8 cellular contexts compared by ENCODE assay signal in genomic region chr10:79611193-79611976, GRCh38. TPM values are rescaled to one million over a fixed set of nuclear protein-coding genes. Genes with fewer than 3 reads are reported as not detected.
DNase-seq lines count a peak whose midpoint lies in the region.
"Not testable (repeated sequence)": the region's sequence is repeated elsewhere in the genome, so short reads cannot be mapped to it uniquely, and the experiment has no call there.
"Had no signal": no experiment of that assay in that cellular context is flagged by ENCODE, and none has a peak within 500 bp of the region (broad histone marks: within the 10 kb centered on the region; RNA-seq: fewer than 3 reads in every experiment).

No MANE protein-coding gene starts in this region.

- not testable (repeated sequence) for H2BK12ac ChIP-seq in neuronal stem cell (ENCODE audit: low read length)

- not testable (repeated sequence) for H3K4me1 ChIP-seq in endocrine pancreas (ENCODE audit: control insufficient read depth, insufficient read depth, low read length); neuronal stem cell (ENCODE audit: control insufficient read depth in 2 of 2, insufficient read depth in 1 of 2, low read depth in 1 of 2, low read length in 2 of 2)

- H3K4me3 ChIP-seq in endocrine pancreas (ENCODE audit: control insufficient read depth, insufficient read depth, low read length); neuronal stem cell (ENCODE audit: low read length in 2 of 2): not testable (repeated sequence)

- H3K27me3 ChIP-seq in endocrine pancreas (ENCODE audit: control insufficient read depth, insufficient read depth, low read length); neuronal stem cell (ENCODE audit: control insufficient read depth in 3 of 3, insufficient read depth in 3 of 3, low read depth in 1 of 3, low read length in 3 of 3): not testable (repeated sequence)

- H2AFZ ChIP-seq in neuronal stem cell (ENCODE audit: low read length): not testable (repeated sequence)

- H2BK120ac ChIP-seq in neuronal stem cell (ENCODE audit: low read depth, low read length): not testable (repeated sequence)

- H2AK5ac ChIP-seq in neuronal stem cell (ENCODE audit: low read depth, low read length): peak overlapping the region; percentile 58

- H4K8ac ChIP-seq in neuronal stem cell (ENCODE audit: low read depth, low read length): not testable (repeated sequence)

- not testable (repeated sequence) for H2BK5ac ChIP-seq in neuronal stem cell (ENCODE audit: low read length)

- H3K4ac ChIP-seq in neuronal stem cell (ENCODE audit: low read length): not testable (repeated sequence)

- not testable (repeated sequence) for H3K14ac ChIP-seq in neuronal stem cell (ENCODE audit: low read length)

- not testable (repeated sequence) for H3K27ac ChIP-seq in neuronal stem cell (replicated peaks; ENCODE audit: low read length)

- no CpG with 5 or more reads among the region's 18 CpGs for whole genome bisulfite sequencing in neuronal stem cell (ENCODE audit: extremely low coverage in 2 of 2, insufficient read length in 2 of 2, insufficient replicate concordance in 1 of 2), 2 donors

- peak overlapping the region; percentile 25 for H3K9ac ChIP-seq in endocrine pancreas (ENCODE audit: control insufficient read depth, insufficient read depth, low read length)
- H3K9ac ChIP-seq in neuronal stem cell (ENCODE audit: low read depth, low read length, poor library complexity): not testable (repeated sequence)

- H3K4me2 ChIP-seq in neuronal stem cell (ENCODE audit: insufficient read depth, low read length, poor library complexity, severe bottlenecking): not testable (repeated sequence)

- H3K36me3 ChIP-seq in endocrine pancreas (ENCODE audit: control insufficient read depth, insufficient read depth, low read length); neuronal stem cell (replicated peaks in 1 of 2; ENCODE audit: control insufficient read depth in 2 of 2, insufficient read depth in 2 of 2, low read length in 2 of 2): not testable (repeated sequence)

- not testable (repeated sequence) for H3K18ac ChIP-seq in neuronal stem cell (ENCODE audit: low read length)

- DNase-seq in DMS 273 (lab: John Stamatoyannopoulos, UW; ENCODE audit: unreplicated experiment) (peak; percentile 62), GM04504 (ENCODE audit: low read depth) (peak; percentile 5), NCI-H69 (lab: John Stamatoyannopoulos, UW) (peak; percentile 31), amniotic epithelial cell (ENCODE audit: low read depth) (peak; percentile 7), islet precursor cell (peak; percentile 55)
- DNase-seq in neuronal stem cell (ENCODE audit: low spot score): not testable (repeated sequence)

- not testable (repeated sequence) for H3K79me1 ChIP-seq in neuronal stem cell (ENCODE audit: low read depth, low read length)

- H4K91ac ChIP-seq in neuronal stem cell (ENCODE audit: low read depth, low read length, poor library complexity): not testable (repeated sequence)

- not testable (repeated sequence) for H3K9me3 ChIP-seq in endocrine pancreas (ENCODE audit: control insufficient read depth, low read length); neuronal stem cell (replicated peaks in 1 of 2; ENCODE audit: control insufficient read depth in 2 of 2, insufficient read depth in 1 of 2, low read depth in 1 of 2, low read length in 2 of 2)

- not testable (repeated sequence) for H3K23ac ChIP-seq in neuronal stem cell (ENCODE audit: low read depth, low read length, poor library complexity)

- H2BK15ac ChIP-seq in neuronal stem cell (ENCODE audit: low read length): not testable (repeated sequence)

RNA-seq across cellular contexts. Expression of gene SFTPA1, which starts 0.6 kb away (rescaled TPM):
- polyA plus RNA-seq in neuronal stem cell (2013, experiment 1 of 2): not detected
- polyA plus RNA-seq in neuronal stem cell (2013, experiment 2 of 2): not detected
- polyA plus RNA-seq: naive thymus-derived CD4-positive, alpha-beta T cell had no signal

RNA-seq across cellular contexts. Expression of gene SFTPA2, which starts 51.2 kb away (rescaled TPM):
- polyA plus RNA-seq in neuronal stem cell (2013, experiment 1 of 2): 0.13 TPM
- 0.06 TPM for polyA plus RNA-seq in neuronal stem cell (2013, experiment 2 of 2)
- polyA plus RNA-seq: naive thymus-derived CD4-positive, alpha-beta T cell had no signal
